25 cellular contexts compared by ENCODE assay signal in genomic region chr2:24261441-24261840, GRCh38.
DNase-seq lines count a peak whose midpoint lies in the region; ATAC-seq and TF ChIP-seq lines count a peak whose summit lies in the region.
"Had no signal": no experiment of that assay in that cellular context is flagged by ENCODE, and none has a peak within 500 bp of the region (broad histone marks: within the 10 kb centered on the region; RNA-seq: fewer than 3 reads in every experiment).

No MANE protein-coding gene starts in this region.

- H3K27ac Mint-ChIP-seq in natural killer cell treated with Interleukin-12 subunit alpha and Interleukin-12 subunit beta and Interleukin-15 and Interleukin-18, amount 100 ng/mL, for 72 hours, result peak overlapping the region; percentile 19 to 54
- H3K27ac Mint-ChIP-seq in natural killer cell (no peak overlapping the region), activated B cell treated with CpG ODN at 0.5 μM for 24 hours (peak overlapping the region; percentile 46)
- H3K27ac Mint-ChIP-seq: CD14-positive monocyte, GM23338, HFFc6, mesothelial cell of epicardium had no signal

- H3K4me1 Mint-ChIP-seq in natural killer cell treated with Interleukin-12 subunit alpha and Interleukin-12 subunit beta and Interleukin-15 and Interleukin-18, amount 100 ng/mL, for 72 hours (ENCODE audit: low read depth in 2 of 2), result peaks cover 7 to 9% of the 10 kb centered on the region in 2 donors
- H3K4me1 Mint-ChIP-seq in natural killer cell (peaks cover 0 to 6% of the 10 kb centered on the region in 2 donors), activated B cell treated with CpG ODN at 0.5 μM for 24 hours (peaks cover 13% of the 10 kb centered on the region)

- no peak for DNase-seq in natural killer cell treated with Interleukin-12 subunit alpha and Interleukin-12 subunit beta and Interleukin-15 and Interleukin-18, amount 100 ng/mL, for 72 hours (ENCODE audit: low spot score)
- DNase-seq in natural killer cell (no peak), MV-4-11 (lab: John Stamatoyannopoulos, UW) (peak; percentile 49), activated B cell treated with CpG ODN at 0.5 μM for 24 hours (no peak)
- DNase-seq: DMS 273 treated with DMSO at 0.1 percent for 48 hours; gastrocnemius medialis; HFFc6; hypothalamus; naive thymus-derived CD4-positive, alpha-beta T cell; NCI-H1436 treated with DMSO at 0.1 percent for 48 hours; NCI-H2107; SIG-M5; sigmoid colon; stomach; tibial artery; WERI-Rb-1 had no signal

- H3K27me3 Mint-ChIP-seq in natural killer cell treated with Interleukin-12 subunit alpha and Interleukin-12 subunit beta and Interleukin-15 and Interleukin-18, amount 100 ng/mL, for 72 hours, result no peaks in the 10 kb centered on the region
- H3K27me3 Mint-ChIP-seq in natural killer cell (ENCODE audit: low read depth in 2 of 2), result no peaks in the 10 kb centered on the region
- H3K27me3 Mint-ChIP-seq in activated B cell treated with CpG ODN at 0.5 μM for 24 hours, result no peaks in the 10 kb centered on the region
- H3K27me3 Mint-ChIP-seq: naive thymus-derived CD4-positive, alpha-beta T cell had no signal

- CTCF ChIA-PET in activated B cell treated with CpG ODN at 0.5 μM for 24 hours (lab: Charles Lee), result no interaction called here

- POLR2A ChIA-PET in activated B cell treated with CpG ODN at 0.5 μM for 24 hours (lab: Charles Lee), result no interaction called here

- intact Hi-C loops in natural killer cell (cut with micrococcal nuclease) (no loop called here), activated B cell treated with CpG ODN at 0.5 μM for 24 hours (cut with micrococcal nuclease) (no loop called here)

- no peaks in the 10 kb centered on the region for H3K9me3 Mint-ChIP-seq in natural killer cell treated with Interleukin-12 subunit alpha and Interleukin-12 subunit beta and Interleukin-15 and Interleukin-18, amount 100 ng/mL, for 72 hours
- H3K9me3 Mint-ChIP-seq in natural killer cell (no peaks in the 10 kb centered on the region), activated B cell treated with CpG ODN at 0.5 μM for 24 hours (no peaks in the 10 kb centered on the region)
- H3K9me3 Mint-ChIP-seq: activated naive CD4-positive, alpha-beta T cell treated with anti-CD3 and anti-CD28 coated beads, Interleukin-2, amount 50 U/mL, for 72 hours; CD14-positive monocyte; GM23338; HFFc6; mesothelial cell of epicardium; naive thymus-derived CD4-positive, alpha-beta T cell had no signal

- TF ChIP-seq CTCF in natural killer cell (IDR thresholded peaks at IDR 0.05) (no peak), activated B cell treated with CpG ODN at 0.5 μM for 24 hours (IDR thresholded peaks at IDR 0.05) (no peak)

- no peak for ATAC-seq in natural killer cell treated with Interleukin-12 subunit alpha and Interleukin-12 subunit beta and Interleukin-15 and Interleukin-18, amount 100 ng/mL, for 72 hours
- no peak for ATAC-seq in natural killer cell
- no peak for ATAC-seq in activated B cell treated with CpG ODN at 0.5 μM for 24 hours (ENCODE audit: low read depth)
- no peak for ATAC-seq in HG03521 (IDR thresholded peaks at IDR 0.05; ENCODE audit: unreplicated experiment)
- ATAC-seq in GM18498 (IDR thresholded peaks at IDR 0.05; ENCODE audit: unreplicated experiment), result no peak
- no peak for ATAC-seq in GM18520 (IDR thresholded peaks at IDR 0.05; ENCODE audit: unreplicated experiment)
- ATAC-seq: gastrocnemius medialis; GM23338; left lobe of liver; naive thymus-derived CD4-positive, alpha-beta T cell; Panc1 had no signal

- no peak overlapping the region for H3K4me3 Mint-ChIP-seq in natural killer cell treated with Interleukin-12 subunit alpha and Interleukin-12 subunit beta and Interleukin-15 and Interleukin-18, amount 100 ng/mL, for 72 hours
- H3K4me3 Mint-ChIP-seq in natural killer cell (no peak overlapping the region), activated B cell treated with CpG ODN at 0.5 μM for 24 hours (no peak overlapping the region)
- H3K4me3 Mint-ChIP-seq: CD14-positive monocyte; GM23338; HFFc6; mesothelial cell of epicardium; naive thymus-derived CD4-positive, alpha-beta T cell had no signal

- peaks cover 15% of the 10 kb centered on the region for H3K36me3 Mint-ChIP-seq in natural killer cell treated with Interleukin-12 subunit alpha and Interleukin-12 subunit beta and Interleukin-15 and Interleukin-18, amount 100 ng/mL, for 72 hours
- H3K36me3 Mint-ChIP-seq in natural killer cell (peaks cover 14% of the 10 kb centered on the region), activated B cell treated with CpG ODN at 0.5 μM for 24 hours (ENCODE audit: low read depth) (peaks cover 42% of the 10 kb centered on the region)

Comparison
In these comparisons a context has a peak if more than half of its experiments do, and no peak if none do; other contexts are left out.
1. H3K27ac Mint-ChIP-seq: peak in natural killer cell treated with Interleukin-12 subunit alpha and Interleukin-12 subunit beta and Interleukin-15 and Interleukin-18, amount 100 ng/mL, for 72 hours (2 of 2) and activated B cell treated with CpG ODN at 0.5 μM for 24 hours (single experiment); none in natural killer cell (0 of 2).